4 cellular contexts compared by ENCODE assay signal in genomic region chr3:47607335-47607734, GRCh38.
"Had no signal": no experiment of that assay in that cellular context is flagged by ENCODE, and none has a peak within 500 bp of the region (broad histone marks: within the 10 kb centered on the region; RNA-seq: fewer than 3 reads in every experiment).

No MANE protein-coding gene starts in this region.

- H3K4me1 Mint-ChIP-seq: GM23338 had no signal

- H3K4me3 Mint-ChIP-seq: GM23338, H9 had no signal

- H3K4me3 ChIP-seq: GM23338 had no signal

- ATAC-seq: GM23338 had no signal

- H3K9me3 Mint-ChIP-seq: GM23338, H9 had no signal

- DNase-seq: H9, HCEC 1CT, IMR-90 had no signal

- H3K27ac Mint-ChIP-seq: GM23338, H9 had no signal
